Comparison of ENCODE assay signal across 7 cellular contexts in the genomic region with DNA sequence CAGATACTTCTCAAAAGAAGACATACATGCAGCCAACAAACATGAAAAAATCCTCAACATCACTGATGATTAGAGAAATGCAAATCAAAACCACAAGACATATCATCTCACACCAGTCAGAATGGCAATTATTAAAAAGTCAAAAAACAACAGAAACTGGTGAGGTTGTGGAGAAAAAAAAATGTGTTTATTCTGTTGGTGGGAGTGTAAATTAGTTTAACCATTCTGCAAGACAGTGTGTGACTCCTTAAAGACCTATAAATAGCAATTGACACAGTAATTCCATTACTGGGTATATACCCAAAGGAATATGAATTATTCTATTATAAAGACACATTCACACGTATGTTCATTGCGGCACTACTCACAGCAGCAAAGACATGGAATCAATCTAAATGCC.
"Had no signal": no experiment of that assay in that cellular context is flagged by ENCODE, and none has a peak within 500 bp of the region (broad histone marks: within the 10 kb centered on the region; RNA-seq: fewer than 3 reads in every experiment).

No MANE protein-coding gene starts in this region.

- DNase-seq: GDM1, GF-D8 had no signal

- FAIRE-seq: G401.6, GM12891, GM12892, GM18507, GM19239 had no signal
